Comparison of ENCODE assay signal across 8 cellular contexts in genomic region chr3:169850618-169851017, GRCh38. TPM values are rescaled to one million over a fixed set of nuclear protein-coding genes. Genes with fewer than 3 reads are reported as not detected.
"Had no signal": no experiment of that assay in that cellular context is flagged by ENCODE, and none has a peak within 500 bp of the region (broad histone marks: within the 10 kb centered on the region; RNA-seq: fewer than 3 reads in every experiment).

No MANE protein-coding gene starts in this region.

- H3K4me3 ChIP-seq: GM12878 had no signal

- ATAC-seq: GM12878 had no signal

- FAIRE-seq: G401.6, GM12878, GM12891, GM12892, GM18507, GM19239 had no signal

- DNase-seq: GDM1, GF-D8 had no signal

RNA-seq across cellular contexts. Expression of gene LRRC31, which starts 19.1 kb away (rescaled TPM):
- total RNA-seq: GM12878 had no signal
